In the genomic region with DNA sequence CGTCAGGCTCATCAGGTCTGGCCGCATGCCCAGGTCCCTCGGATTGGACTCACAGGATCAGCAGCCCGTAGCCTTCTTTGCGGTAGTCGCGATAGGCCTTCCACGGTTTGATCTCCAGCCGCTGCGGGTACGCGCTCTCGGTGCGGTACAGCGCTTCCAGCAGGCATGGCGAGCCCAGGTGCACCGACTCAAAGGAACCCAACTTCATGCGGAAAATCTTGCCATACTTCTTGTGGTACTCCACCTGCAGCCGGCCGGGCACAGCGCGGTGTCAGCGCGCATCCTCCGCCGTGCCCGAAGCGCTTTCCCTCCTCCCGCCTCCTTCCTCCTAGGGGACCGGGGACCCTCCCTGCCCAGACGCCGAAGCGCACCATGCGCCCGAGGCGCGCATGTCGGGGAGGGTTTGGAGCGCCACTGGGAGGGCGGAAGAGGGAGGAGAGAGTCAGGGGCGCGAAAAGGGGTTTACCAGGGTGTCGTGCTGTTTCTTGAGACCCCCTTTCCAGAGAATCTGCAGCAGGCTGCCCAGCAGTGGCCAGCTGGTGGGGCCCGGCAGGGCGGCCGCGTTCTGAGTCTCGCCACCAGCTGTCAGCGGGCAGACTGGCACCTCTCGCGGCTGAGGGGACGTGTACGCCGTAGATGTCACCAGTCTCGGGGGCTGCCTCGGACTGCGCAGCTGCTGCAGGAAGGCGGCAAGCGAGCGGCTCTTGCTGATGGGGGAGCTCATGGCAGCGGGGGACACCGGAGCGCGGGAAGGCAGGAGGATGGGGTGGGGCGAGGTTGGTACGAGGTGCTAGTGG, we compare ENCODE assay signal across 1 cellular context.
TF ChIP-seq lines count a peak whose summit lies in the region.

No MANE protein-coding gene starts in this region.

TF ChIP-seq in A549, 52 proteins besides CTCF, POLR2A, EP300 and RAD21 (continued from another document):
- TF ChIP-seq, protein P1, sequence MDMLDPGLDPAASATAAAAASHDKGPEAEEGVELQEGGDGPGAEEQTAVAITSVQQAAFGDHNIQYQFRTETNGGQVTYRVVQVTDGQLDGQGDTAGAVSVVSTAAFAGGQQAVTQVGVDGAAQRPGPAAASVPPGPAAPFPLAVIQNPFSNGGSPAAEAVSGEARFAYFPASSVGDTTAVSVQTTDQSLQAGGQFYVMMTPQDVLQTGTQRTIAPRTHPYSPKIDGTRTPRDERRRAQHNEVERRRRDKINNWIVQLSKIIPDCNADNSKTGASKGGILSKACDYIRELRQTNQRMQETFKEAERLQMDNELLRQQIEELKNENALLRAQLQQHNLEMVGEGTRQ (IDR thresholded peaks at IDR 0.05), result 0 out of 2 replicates have a peak, but pooled peaks have one; percentile 13
- TF ChIP-seq PHF8 (IDR thresholded peaks at IDR 0.05; ENCODE audit: borderline replicate concordance, low read depth) (peak; percentile 38), ZNF302 (CRISPR knock-in tag; IDR thresholded peaks at IDR 0.05) (no peak), MYC (IDR thresholded peaks at IDR 0.05; ENCODE audit: borderline replicate concordance, low read length) (0 out of 2 replicates have a peak, but pooled peaks have one; percentile 52), HDAC2 (IDR thresholded peaks at IDR 0.05) (peak; percentile 37; the same call in 1 of the 2 replicates), GATA3 (IDR thresholded peaks at IDR 0.05; ENCODE audit: borderline replicate concordance) (peak; percentile 44; the same call in 1 of the 2 replicates), SMC3 (IDR thresholded peaks at IDR 0.05) (0 out of 3 replicates have a peak, but pooled peaks have one; percentile 5), CHD4 (IDR thresholded peaks at IDR 0.05; ENCODE audit: borderline replicate concordance) (no peak), ESRRA (IDR thresholded peaks at IDR 0.05; ENCODE audit: borderline replicate concordance, low read length) (no peak)
- TF ChIP-seq, protein P2, sequence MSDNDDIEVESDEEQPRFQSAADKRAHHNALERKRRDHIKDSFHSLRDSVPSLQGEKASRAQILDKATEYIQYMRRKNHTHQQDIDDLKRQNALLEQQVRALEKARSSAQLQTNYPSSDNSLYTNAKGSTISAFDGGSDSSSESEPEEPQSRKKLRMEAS (IDR thresholded peaks at IDR 0.05), result peak; percentile 54
- TF ChIP-seq, protein P3, sequence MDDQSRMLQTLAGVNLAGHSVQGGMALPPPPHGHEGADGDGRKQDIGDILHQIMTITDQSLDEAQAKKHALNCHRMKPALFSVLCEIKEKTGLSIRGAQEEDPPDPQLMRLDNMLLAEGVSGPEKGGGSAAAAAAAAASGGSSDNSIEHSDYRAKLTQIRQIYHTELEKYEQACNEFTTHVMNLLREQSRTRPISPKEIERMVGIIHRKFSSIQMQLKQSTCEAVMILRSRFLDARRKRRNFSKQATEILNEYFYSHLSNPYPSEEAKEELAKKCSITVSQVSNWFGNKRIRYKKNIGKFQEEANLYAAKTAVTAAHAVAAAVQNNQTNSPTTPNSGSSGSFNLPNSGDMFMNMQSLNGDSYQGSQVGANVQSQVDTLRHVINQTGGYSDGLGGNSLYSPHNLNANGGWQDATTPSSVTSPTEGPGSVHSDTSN (IDR thresholded peaks at IDR 0.05), result peak; percentile 85
- TF ChIP-seq, protein P4, sequence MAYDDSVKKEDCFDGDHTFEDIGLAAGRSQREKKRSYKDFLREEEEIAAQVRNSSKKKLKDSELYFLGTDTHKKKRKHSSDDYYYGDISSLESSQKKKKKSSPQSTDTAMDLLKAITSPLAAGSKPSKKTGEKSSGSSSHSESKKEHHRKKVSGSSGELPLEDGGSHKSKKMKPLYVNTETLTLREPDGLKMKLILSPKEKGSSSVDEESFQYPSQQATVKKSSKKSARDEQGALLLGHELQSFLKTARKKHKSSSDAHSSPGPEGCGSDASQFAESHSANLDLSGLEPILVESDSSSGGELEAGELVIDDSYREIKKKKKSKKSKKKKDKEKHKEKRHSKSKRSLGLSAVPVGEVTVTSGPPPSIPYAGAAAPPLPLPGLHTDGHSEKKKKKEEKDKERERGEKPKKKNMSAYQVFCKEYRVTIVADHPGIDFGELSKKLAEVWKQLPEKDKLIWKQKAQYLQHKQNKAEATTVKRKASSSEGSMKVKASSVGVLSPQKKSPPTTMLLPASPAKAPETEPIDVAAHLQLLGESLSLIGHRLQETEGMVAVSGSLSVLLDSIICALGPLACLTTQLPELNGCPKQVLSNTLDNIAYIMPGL (CRISPR knock-in tag; IDR thresholded peaks at IDR 0.05; ENCODE audit: borderline replicate concordance), result 0 out of 2 replicates have a peak, but pooled peaks have one; percentile 45
- TF ChIP-seq, protein P5, sequence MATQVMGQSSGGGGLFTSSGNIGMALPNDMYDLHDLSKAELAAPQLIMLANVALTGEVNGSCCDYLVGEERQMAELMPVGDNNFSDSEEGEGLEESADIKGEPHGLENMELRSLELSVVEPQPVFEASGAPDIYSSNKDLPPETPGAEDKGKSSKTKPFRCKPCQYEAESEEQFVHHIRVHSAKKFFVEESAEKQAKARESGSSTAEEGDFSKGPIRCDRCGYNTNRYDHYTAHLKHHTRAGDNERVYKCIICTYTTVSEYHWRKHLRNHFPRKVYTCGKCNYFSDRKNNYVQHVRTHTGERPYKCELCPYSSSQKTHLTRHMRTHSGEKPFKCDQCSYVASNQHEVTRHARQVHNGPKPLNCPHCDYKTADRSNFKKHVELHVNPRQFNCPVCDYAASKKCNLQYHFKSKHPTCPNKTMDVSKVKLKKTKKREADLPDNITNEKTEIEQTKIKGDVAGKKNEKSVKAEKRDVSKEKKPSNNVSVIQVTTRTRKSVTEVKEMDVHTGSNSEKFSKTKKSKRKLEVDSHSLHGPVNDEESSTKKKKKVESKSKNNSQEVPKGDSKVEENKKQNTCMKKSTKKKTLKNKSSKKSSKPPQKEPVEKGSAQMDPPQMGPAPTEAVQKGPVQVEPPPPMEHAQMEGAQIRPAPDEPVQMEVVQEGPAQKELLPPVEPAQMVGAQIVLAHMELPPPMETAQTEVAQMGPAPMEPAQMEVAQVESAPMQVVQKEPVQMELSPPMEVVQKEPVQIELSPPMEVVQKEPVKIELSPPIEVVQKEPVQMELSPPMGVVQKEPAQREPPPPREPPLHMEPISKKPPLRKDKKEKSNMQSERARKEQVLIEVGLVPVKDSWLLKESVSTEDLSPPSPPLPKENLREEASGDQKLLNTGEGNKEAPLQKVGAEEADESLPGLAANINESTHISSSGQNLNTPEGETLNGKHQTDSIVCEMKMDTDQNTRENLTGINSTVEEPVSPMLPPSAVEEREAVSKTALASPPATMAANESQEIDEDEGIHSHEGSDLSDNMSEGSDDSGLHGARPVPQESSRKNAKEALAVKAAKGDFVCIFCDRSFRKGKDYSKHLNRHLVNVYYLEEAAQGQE (IDR thresholded peaks at IDR 0.05), result peak; percentile 47
